Comparison of ENCODE assay signal across 8 cellular contexts in genomic region chrX:131830400-131831184, GRCh38.
DNase-seq lines count a peak whose midpoint lies in the region; ATAC-seq and TF ChIP-seq lines count a peak whose summit lies in the region.

No MANE protein-coding gene starts in this region.

- no peak for TF ChIP-seq POLR2A in HCT116 (IDR thresholded peaks at IDR 0.05; ENCODE audit: borderline replicate concordance, extremely low read depth, insufficient read depth, insufficient read length)

- H3K4me3 ChIP-seq in HCT116 (replicated peaks in 1 of 2; ENCODE audit: low read depth in 1 of 2, low read length in 2 of 2) (peak overlapping the region; percentile 55 to 65), colonic mucosa (peak overlapping the region; percentile 17)

- ATAC-seq in HCT116: peak; percentile 94

- H3K4me2 ChIP-seq in HCT116 (ENCODE audit: low read length): peak overlapping the region; percentile 81

- H3K4me1 ChIP-seq in HCT116 (ENCODE audit: control insufficient read depth in 1 of 2, insufficient read depth in 2 of 2, low read length in 2 of 2): peaks cover 0 to 24% of the 10 kb centered on the region in 2 experiments; a peak in 3 of 4 replicates
- no peaks in the 10 kb centered on the region for H3K4me1 ChIP-seq in colonic mucosa

- TF ChIP-seq RAD21 in HCT116 (IDR thresholded peaks at IDR 0.05; ENCODE audit: low read depth): peak; percentile 79

- no peaks in the 10 kb centered on the region for H4K20me1 ChIP-seq in HCT116 (ENCODE audit: insufficient read depth)

- H3K79me2 ChIP-seq in HCT116 (ENCODE audit: insufficient read depth, low read length): peaks cover 47% of the 10 kb centered on the region

- intact Hi-C loops in HCT116 (cut with micrococcal nuclease) (loop anchor here (5.0 kb wide), 1 partner anchor 1842 kb away; no protein-coding TSS in a partner anchor), colonic mucosa (cut with DNase I) (no loop called here)

- no peaks in the 10 kb centered on the region; a peak in 1 of 4 replicates for H3K36me3 ChIP-seq in HCT116 (ENCODE audit: control insufficient read depth in 1 of 2, insufficient read depth in 2 of 2, low read length in 2 of 2)
- no peaks in the 10 kb centered on the region for H3K36me3 ChIP-seq in colonic mucosa

- TF ChIP-seq CTCF in HCT116 (IDR thresholded peaks at IDR 0.05 in 2 of 3, conservative IDR thresholded peaks at IDR 0.05 in 1 of 3; ENCODE audit: borderline replicate concordance in 1 of 3, insufficient read depth in 1 of 3, low read depth in 2 of 3, low read length in 2 of 3): peak; percentile 41 to 66 (median 44); a peak in 4 of 6 replicates
- peak; percentile 43 for TF ChIP-seq CTCF in colonic mucosa (IDR thresholded peaks at IDR 0.05)

- no peaks in the 10 kb centered on the region for H3K9me2 ChIP-seq in HCT116 (ENCODE audit: insufficient read depth)

- RAD21 ChIA-PET in HCT116 (lab: Charles Lee; ENCODE audit: low non-redundant PET in 1 of 2, low total read pairs in 2 of 2, uncharacterized antibody in 2 of 2, unreplicated experiment in 2 of 2): no interaction called here

- H3K27ac ChIP-seq in HCT116 (ENCODE audit: low read depth, low read length): peak overlapping the region; percentile 66
- H3K27ac ChIP-seq in colonic mucosa: no peak overlapping the region

- H3K9me3 ChIP-seq in HCT116 (ENCODE audit: control insufficient read depth in 1 of 2, insufficient read depth in 1 of 2, low read depth in 1 of 2, low read length in 2 of 2) (no peaks in the 10 kb centered on the region), colonic mucosa (no peaks in the 10 kb centered on the region)

- H3K9ac ChIP-seq in HCT116 (ENCODE audit: low read length) (peak overlapping the region; percentile 74), colonic mucosa (ENCODE audit: low read depth in 2 of 2, low read length in 2 of 2) (no peak overlapping the region)

- DNase-seq in GM04503 (ENCODE audit: low read depth) (peak; percentile 37), HCT116 (ENCODE audit: low read depth, low spot score) (peak; percentile 85), NCI-H1105 (lab: John Stamatoyannopoulos, UW) (peak; percentile 78), T-helper 1 cell (peak in 4 of 5 donors; percentile 35 to 67 (median 53)), colonic mucosa (peak; percentile 83), left kidney (ENCODE audit: low read depth, low spot score) (peak; percentile 73)
- DNase-seq in stimulated activated CD4-positive, alpha-beta T cell treated with anti-CD3 and anti-CD28 coated beads, Interleukin-4, amount 100 ng/mL, for 4 hours: peak; percentile 18 to 40
- DNase-seq in activated CD4-positive, CD25-positive, alpha-beta regulatory T cell (lab: John Stamatoyannopoulos, UW): no peak

- TSS peak; percentile 99 for BruUV-seq in HCT116 (replicated peaks; lab: Mats Ljungman, UMichigan)

- H2AFZ ChIP-seq in HCT116 (ENCODE audit: low read depth, low read length, poor library complexity, severe bottlenecking): peak overlapping the region; percentile 86

- no peaks in the 10 kb centered on the region for H3K27me3 ChIP-seq in HCT116 (ENCODE audit: insufficient read depth, low read length)
- no peaks in the 10 kb centered on the region for H3K27me3 ChIP-seq in colonic mucosa

- POLR2A ChIA-PET in HCT116 (lab: Charles Lee): interaction anchor here (0.7 kb wide), 1 partner anchor 11 kb away, joined by 4 read pairs; no protein-coding TSS in a partner anchor

- CTCF ChIA-PET in HCT116 (lab: Charles Lee): interaction anchor here (1.0 to 1.5 kb wide), 2 partner anchors 11 to 784 kb away, joined by 4 to 6 read pairs; no protein-coding TSS in a partner anchor

TF ChIP-seq in HCT116, 20 proteins besides CTCF, POLR2A, EP300 and RAD21:
- peak; percentile 62 for TF ChIP-seq ZFX (IDR thresholded peaks at IDR 0.05)
- TF ChIP-seq POLR2AphosphoS5 (IDR thresholded peaks at IDR 0.05; ENCODE audit: low read depth, low read length): peak; percentile 71; the same call in 1 of the 2 replicates
- TF ChIP-seq SP1 (IDR thresholded peaks at IDR 0.05; ENCODE audit: low read depth): peak; percentile 63
- TF ChIP-seq EGR1 (IDR thresholded peaks at IDR 0.05; ENCODE audit: low read depth): peak; percentile 18; the same call in 1 of the 2 replicates
- no peak for TF ChIP-seq ZNF274 (IDR thresholded peaks at IDR 0.05; ENCODE audit: low read depth, low read length)
- no peak for TF ChIP-seq EZH2 (IDR thresholded peaks at IDR 0.05)
- peak; percentile 63 for TF ChIP-seq SIN3A (IDR thresholded peaks at IDR 0.05; ENCODE audit: low read depth)
- no peak for TF ChIP-seq SRF (IDR thresholded peaks at IDR 0.05; ENCODE audit: low read depth)
- 0 out of 2 replicates have a peak, but pooled peaks have one; percentile 26 for TF ChIP-seq JUND (IDR thresholded peaks at IDR 0.05)
- TF ChIP-seq MAX (IDR thresholded peaks at IDR 0.05): peak; percentile 96
- peak; percentile 65 for TF ChIP-seq CBX3 (IDR thresholded peaks at IDR 0.05; ENCODE audit: low read depth)
- peak; percentile 79 for TF ChIP-seq YY1 (IDR thresholded peaks at IDR 0.05; ENCODE audit: extremely low read depth, insufficient replicate concordance, low read depth, low read length)
- peak; percentile 39; the same call in 1 of the 2 replicates for TF ChIP-seq ELF1 (IDR thresholded peaks at IDR 0.05; ENCODE audit: borderline replicate concordance, low read depth)

Comparison
In these comparisons a context has a peak if more than half of its experiments do, and no peak if none do; other contexts are left out.
1. DNase-seq: peak in GM04503 (single experiment), HCT116 (single experiment), NCI-H1105 (single experiment), T-helper 1 cell (4 of 5), colonic mucosa (single experiment), left kidney (single experiment) and stimulated activated CD4-positive, alpha-beta T cell treated with anti-CD3 and anti-CD28 coated beads, Interleukin-4, amount 100 ng/mL, for 4 hours (2 of 2); none in activated CD4-positive, CD25-positive, alpha-beta regulatory T cell (0 of 4).